Comparison of ENCODE assay signal across 1 cellular context in the genomic region with DNA sequence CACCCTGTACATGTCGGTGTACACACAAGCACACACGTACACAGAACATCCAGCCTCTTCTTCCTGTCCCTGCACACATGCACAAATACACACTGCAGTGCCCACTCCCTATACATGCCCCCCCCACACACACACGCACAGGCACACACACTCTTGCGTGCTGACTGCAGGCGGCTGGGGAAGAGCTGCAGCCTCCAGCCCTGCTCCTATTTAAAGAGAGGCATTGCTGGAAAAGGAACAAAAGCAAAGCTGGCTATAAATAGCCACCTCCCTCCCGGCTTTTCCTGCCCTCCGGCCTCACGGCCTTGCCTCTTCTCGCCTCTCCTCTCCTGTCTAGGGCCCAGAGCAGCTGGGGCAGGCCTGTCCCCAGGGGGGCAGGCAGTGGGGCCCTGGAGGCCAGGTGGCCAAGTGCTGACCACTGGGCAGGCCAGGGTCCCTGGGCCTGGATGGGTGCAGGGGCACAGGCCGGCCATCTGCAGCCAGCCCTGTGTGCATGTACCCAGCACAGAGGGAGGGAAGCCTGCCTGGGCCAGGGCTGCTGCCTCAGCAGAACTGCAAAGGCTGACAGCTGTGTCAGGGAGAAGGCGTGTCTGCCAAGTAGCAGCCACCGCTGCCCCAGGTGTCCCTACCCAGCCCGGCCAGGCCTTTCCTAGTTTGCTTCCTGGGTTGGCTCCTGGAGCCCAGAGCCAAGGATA.
TF ChIP-seq lines count a peak whose summit lies in the region.

No MANE protein-coding gene starts in this region.

TF ChIP-seq in HepG2, 621 proteins besides CTCF, POLR2A, EP300 and RAD21 (continued from another document):
- TF ChIP-seq, protein P1, sequence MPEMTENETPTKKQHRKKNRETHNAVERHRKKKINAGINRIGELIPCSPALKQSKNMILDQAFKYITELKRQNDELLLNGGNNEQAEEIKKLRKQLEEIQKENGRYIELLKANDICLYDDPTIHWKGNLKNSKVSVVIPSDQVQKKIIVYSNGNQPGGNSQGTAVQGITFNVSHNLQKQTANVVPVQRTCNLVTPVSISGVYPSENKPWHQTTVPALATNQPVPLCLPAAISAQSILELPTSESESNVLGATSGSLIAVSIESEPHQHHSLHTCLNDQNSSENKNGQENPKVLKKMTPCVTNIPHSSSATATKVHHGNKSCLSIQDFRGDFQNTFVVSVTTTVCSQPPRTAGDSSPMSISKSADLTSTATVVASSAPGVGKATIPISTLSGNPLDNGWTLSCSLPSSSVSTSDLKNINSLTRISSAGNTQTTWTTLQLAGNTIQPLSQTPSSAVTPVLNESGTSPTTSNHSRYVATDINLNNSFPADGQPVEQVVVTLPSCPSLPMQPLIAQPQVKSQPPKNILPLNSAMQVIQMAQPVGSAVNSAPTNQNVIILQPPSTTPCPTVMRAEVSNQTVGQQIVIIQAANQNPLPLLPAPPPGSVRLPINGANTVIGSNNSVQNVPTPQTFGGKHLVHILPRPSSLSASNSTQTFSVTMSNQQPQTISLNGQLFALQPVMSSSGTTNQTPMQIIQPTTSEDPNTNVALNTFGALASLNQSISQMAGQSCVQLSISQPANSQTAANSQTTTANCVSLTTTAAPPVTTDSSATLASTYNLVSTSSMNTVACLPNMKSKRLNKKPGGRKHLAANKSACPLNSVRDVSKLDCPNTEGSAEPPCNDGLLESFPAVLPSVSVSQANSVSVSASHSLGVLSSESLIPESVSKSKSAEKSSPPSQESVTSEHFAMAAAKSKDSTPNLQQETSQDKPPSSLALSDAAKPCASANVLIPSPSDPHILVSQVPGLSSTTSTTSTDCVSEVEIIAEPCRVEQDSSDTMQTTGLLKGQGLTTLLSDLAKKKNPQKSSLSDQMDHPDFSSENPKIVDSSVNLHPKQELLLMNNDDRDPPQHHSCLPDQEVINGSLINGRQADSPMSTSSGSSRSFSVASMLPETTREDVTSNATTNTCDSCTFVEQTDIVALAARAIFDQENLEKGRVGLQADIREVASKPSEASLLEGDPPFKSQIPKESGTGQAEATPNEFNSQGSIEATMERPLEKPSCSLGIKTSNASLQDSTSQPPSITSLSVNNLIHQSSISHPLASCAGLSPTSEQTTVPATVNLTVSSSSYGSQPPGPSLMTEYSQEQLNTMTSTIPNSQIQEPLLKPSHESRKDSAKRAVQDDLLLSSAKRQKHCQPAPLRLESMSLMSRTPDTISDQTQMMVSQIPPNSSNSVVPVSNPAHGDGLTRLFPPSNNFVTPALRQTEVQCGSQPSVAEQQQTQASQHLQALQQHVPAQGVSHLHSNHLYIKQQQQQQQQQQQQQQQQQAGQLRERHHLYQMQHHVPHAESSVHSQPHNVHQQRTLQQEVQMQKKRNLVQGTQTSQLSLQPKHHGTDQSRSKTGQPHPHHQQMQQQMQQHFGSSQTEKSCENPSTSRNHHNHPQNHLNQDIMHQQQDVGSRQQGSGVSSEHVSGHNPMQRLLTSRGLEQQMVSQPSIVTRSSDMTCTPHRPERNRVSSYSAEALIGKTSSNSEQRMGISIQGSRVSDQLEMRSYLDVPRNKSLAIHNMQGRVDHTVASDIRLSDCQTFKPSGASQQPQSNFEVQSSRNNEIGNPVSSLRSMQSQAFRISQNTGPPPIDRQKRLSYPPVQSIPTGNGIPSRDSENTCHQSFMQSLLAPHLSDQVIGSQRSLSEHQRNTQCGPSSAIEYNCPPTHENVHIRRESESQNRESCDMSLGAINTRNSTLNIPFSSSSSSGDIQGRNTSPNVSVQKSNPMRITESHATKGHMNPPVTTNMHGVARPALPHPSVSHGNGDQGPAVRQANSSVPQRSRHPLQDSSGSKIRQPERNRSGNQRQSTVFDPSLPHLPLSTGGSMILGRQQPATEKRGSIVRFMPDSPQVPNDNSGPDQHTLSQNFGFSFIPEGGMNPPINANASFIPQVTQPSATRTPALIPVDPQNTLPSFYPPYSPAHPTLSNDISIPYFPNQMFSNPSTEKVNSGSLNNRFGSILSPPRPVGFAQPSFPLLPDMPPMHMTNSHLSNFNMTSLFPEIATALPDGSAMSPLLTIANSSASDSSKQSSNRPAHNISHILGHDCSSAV (CRISPR knock-in tag; IDR thresholded peaks at IDR 0.05; ENCODE audit: borderline replicate concordance), result no peak
- TF ChIP-seq ZSCAN25 (CRISPR knock-in tag; IDR thresholded peaks at IDR 0.05), result peak; percentile 46; the same call in 1 of the 2 replicates
- TF ChIP-seq, protein P2, sequence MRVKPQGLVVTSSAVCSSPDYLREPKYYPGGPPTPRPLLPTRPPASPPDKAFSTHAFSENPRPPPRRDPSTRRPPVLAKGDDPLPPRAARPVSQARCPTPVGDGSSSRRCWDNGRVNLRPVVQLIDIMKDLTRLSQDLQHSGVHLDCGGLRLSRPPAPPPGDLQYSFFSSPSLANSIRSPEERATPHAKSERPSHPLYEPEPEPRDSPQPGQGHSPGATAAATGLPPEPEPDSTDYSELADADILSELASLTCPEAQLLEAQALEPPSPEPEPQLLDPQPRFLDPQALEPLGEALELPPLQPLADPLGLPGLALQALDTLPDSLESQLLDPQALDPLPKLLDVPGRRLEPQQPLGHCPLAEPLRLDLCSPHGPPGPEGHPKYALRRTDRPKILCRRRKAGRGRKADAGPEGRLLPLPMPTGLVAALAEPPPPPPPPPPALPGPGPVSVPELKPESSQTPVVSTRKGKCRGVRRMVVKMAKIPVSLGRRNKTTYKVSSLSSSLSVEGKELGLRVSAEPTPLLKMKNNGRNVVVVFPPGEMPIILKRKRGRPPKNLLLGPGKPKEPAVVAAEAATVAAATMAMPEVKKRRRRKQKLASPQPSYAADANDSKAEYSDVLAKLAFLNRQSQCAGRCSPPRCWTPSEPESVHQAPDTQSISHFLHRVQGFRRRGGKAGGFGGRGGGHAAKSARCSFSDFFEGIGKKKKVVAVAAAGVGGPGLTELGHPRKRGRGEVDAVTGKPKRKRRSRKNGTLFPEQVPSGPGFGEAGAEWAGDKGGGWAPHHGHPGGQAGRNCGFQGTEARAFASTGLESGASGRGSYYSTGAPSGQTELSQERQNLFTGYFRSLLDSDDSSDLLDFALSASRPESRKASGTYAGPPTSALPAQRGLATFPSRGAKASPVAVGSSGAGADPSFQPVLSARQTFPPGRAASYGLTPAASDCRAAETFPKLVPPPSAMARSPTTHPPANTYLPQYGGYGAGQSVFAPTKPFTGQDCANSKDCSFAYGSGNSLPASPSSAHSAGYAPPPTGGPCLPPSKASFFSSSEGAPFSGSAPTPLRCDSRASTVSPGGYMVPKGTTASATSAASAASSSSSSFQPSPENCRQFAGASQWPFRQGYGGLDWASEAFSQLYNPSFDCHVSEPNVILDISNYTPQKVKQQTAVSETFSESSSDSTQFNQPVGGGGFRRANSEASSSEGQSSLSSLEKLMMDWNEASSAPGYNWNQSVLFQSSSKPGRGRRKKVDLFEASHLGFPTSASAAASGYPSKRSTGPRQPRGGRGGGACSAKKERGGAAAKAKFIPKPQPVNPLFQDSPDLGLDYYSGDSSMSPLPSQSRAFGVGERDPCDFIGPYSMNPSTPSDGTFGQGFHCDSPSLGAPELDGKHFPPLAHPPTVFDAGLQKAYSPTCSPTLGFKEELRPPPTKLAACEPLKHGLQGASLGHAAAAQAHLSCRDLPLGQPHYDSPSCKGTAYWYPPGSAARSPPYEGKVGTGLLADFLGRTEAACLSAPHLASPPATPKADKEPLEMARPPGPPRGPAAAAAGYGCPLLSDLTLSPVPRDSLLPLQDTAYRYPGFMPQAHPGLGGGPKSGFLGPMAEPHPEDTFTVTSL (CRISPR knock-in tag; IDR thresholded peaks at IDR 0.05; ENCODE audit: borderline replicate concordance), result no peak
- peak; percentile 96 for TF ChIP-seq MEF2D (CRISPR knock-in tag; IDR thresholded peaks at IDR 0.05)
- no peak for TF ChIP-seq TAF1 (CRISPR knock-in tag; IDR thresholded peaks at IDR 0.05)
- no peak for TF ChIP-seq ZNF207 (IDR thresholded peaks at IDR 0.05; ENCODE audit: borderline replicate concordance)
- TF ChIP-seq, protein P3, sequence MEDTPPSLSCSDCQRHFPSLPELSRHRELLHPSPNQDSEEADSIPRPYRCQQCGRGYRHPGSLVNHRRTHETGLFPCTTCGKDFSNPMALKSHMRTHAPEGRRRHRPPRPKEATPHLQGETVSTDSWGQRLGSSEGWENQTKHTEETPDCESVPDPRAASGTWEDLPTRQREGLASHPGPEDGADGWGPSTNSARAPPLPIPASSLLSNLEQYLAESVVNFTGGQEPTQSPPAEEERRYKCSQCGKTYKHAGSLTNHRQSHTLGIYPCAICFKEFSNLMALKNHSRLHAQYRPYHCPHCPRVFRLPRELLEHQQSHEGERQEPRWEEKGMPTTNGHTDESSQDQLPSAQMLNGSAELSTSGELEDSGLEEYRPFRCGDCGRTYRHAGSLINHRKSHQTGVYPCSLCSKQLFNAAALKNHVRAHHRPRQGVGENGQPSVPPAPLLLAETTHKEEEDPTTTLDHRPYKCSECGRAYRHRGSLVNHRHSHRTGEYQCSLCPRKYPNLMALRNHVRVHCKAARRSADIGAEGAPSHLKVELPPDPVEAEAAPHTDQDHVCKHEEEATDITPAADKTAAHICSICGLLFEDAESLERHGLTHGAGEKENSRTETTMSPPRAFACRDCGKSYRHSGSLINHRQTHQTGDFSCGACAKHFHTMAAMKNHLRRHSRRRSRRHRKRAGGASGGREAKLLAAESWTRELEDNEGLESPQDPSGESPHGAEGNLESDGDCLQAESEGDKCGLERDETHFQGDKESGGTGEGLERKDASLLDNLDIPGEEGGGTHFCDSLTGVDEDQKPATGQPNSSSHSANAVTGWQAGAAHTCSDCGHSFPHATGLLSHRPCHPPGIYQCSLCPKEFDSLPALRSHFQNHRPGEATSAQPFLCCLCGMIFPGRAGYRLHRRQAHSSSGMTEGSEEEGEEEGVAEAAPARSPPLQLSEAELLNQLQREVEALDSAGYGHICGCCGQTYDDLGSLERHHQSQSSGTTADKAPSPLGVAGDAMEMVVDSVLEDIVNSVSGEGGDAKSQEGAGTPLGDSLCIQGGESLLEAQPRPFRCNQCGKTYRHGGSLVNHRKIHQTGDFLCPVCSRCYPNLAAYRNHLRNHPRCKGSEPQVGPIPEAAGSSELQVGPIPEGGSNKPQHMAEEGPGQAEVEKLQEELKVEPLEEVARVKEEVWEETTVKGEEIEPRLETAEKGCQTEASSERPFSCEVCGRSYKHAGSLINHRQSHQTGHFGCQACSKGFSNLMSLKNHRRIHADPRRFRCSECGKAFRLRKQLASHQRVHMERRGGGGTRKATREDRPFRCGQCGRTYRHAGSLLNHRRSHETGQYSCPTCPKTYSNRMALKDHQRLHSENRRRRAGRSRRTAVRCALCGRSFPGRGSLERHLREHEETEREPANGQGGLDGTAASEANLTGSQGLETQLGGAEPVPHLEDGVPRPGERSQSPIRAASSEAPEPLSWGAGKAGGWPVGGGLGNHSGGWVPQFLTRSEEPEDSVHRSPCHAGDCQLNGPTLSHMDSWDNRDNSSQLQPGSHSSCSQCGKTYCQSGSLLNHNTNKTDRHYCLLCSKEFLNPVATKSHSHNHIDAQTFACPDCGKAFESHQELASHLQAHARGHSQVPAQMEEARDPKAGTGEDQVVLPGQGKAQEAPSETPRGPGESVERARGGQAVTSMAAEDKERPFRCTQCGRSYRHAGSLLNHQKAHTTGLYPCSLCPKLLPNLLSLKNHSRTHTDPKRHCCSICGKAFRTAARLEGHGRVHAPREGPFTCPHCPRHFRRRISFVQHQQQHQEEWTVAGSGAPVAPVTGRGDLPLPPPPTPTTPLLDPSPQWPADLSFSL (CRISPR knock-in tag; IDR thresholded peaks at IDR 0.05), result peak; percentile 14; the same call in 1 of the 2 replicates
- 0 out of 2 replicates have a peak, but pooled peaks have one; percentile 4 for TF ChIP-seq HNF4A (CRISPR knock-in tag; IDR thresholded peaks at IDR 0.05)
- no peak for TF ChIP-seq SMC3 (IDR thresholded peaks at IDR 0.05; ENCODE audit: low read length)
- TF ChIP-seq MAFG (CRISPR knock-in tag; IDR thresholded peaks at IDR 0.05), result peak; percentile 80
- TF ChIP-seq, protein P4, sequence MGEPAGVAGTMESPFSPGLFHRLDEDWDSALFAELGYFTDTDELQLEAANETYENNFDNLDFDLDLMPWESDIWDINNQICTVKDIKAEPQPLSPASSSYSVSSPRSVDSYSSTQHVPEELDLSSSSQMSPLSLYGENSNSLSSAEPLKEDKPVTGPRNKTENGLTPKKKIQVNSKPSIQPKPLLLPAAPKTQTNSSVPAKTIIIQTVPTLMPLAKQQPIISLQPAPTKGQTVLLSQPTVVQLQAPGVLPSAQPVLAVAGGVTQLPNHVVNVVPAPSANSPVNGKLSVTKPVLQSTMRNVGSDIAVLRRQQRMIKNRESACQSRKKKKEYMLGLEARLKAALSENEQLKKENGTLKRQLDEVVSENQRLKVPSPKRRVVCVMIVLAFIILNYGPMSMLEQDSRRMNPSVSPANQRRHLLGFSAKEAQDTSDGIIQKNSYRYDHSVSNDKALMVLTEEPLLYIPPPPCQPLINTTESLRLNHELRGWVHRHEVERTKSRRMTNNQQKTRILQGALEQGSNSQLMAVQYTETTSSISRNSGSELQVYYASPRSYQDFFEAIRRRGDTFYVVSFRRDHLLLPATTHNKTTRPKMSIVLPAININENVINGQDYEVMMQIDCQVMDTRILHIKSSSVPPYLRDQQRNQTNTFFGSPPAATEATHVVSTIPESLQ (CRISPR knock-in tag; conservative IDR thresholded peaks at IDR 0.05), result no peak
